In the genomic region with DNA sequence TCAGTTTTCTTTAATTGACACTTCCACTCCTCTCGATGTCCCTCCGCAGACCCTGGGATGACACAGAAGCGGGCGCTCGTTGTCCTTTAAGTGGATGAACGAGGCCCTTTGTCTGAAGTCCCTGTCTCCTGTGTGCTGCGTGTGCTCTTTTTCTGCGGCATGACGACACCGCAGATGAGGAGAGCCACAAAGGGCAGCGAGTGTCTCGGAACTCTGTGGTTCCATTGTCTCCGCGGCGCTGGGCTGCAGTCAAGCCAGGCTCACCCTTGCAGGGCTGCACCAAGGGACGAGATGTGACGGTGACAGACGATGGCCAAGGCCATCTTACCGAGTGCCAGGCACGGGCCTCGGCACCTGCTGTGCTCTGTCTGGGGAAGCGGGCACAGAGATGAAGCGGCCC, we compare ENCODE assay signal across 16 cellular contexts. TPM values are rescaled to one million over a fixed set of nuclear protein-coding genes. Genes with fewer than 3 reads are reported as not detected.
DNase-seq lines count a peak whose midpoint lies in the region; ATAC-seq, FAIRE-seq and TF ChIP-seq lines count a peak whose summit lies in the region.
"Had no signal": no experiment of that assay in that cellular context is flagged by ENCODE, and none has a peak within 500 bp of the region (broad histone marks: within the 10 kb centered on the region; RNA-seq: fewer than 3 reads in every experiment).

No MANE protein-coding gene starts in this region.

- FAIRE-seq in H54 (lab: Jason Lieb, UNC): no peak
- FAIRE-seq: D721Med had no signal

- peaks cover 10% of the 10 kb centered on the region for H3K4me1 Mint-ChIP-seq in neural crest cell
- H3K4me1 Mint-ChIP-seq in effector memory CD8-positive, alpha-beta T cell (ENCODE audit: low read depth in 2 of 2): no peaks in the 10 kb centered on the region

- no peak for TF ChIP-seq POLR2A in H54 (IDR thresholded peaks at IDR 0.05; ENCODE audit: low read depth, low read length)

- H3K27ac Mint-ChIP-seq in neural crest cell (ENCODE audit: unreplicated experiment): peak overlapping the region; percentile 22
- no peak overlapping the region for H3K27ac Mint-ChIP-seq in effector memory CD8-positive, alpha-beta T cell
- H3K27ac Mint-ChIP-seq: CD8-positive, alpha-beta T cell had no signal

- H3K27me3 Mint-ChIP-seq in neural crest cell (ENCODE audit: low read depth): peaks cover 15% of the 10 kb centered on the region
- H3K27me3 Mint-ChIP-seq in effector memory CD8-positive, alpha-beta T cell: peaks cover 56 to 64% of the 10 kb centered on the region in 2 donors

- TF ChIP-seq CTCF in neural crest cell (conservative IDR thresholded peaks at IDR 0.05): no peak

- DNase-seq in globus pallidus (ENCODE audit: low spot score) (peak; percentile 96), neural crest cell (ENCODE audit: low read depth, low spot score) (no peak), substantia nigra (lab: John Stamatoyannopoulos, UW) (peak; percentile 40 to 96 (median 82)), H54 (ENCODE audit: insufficient read length, low spot score) (no peak)
- DNase-seq in effector memory CD8-positive, alpha-beta T cell: no peak
- DNase-seq: CD8-positive, alpha-beta T cell; DMS79; GM23248; KBM-7; NCI-H1417 treated with DMSO at 0.1 percent for 48 hours; NCI-H2029; NCI-H510A had no signal

- no peak for ATAC-seq in HG03175 (IDR thresholded peaks at IDR 0.05; ENCODE audit: unreplicated experiment)
- no peak for ATAC-seq in effector memory CD8-positive, alpha-beta T cell (replicated peaks)
- ATAC-seq: CD8-positive, alpha-beta T cell; HCT116 had no signal

- H3K9me3 Mint-ChIP-seq in neural crest cell: peaks cover 5% of the 10 kb centered on the region
- no peaks in the 10 kb centered on the region for H3K9me3 Mint-ChIP-seq in effector memory CD8-positive, alpha-beta T cell
- H3K9me3 Mint-ChIP-seq: CD8-positive, alpha-beta T cell had no signal

- H3K27ac ChIP-seq in angular gyrus (ENCODE audit: low read depth, low read length) (peak overlapping the region; percentile 94), substantia nigra (ENCODE audit: low read depth, low read length, poor library complexity, severe bottlenecking) (peak overlapping the region; percentile 99)
- H3K27ac ChIP-seq: GM23248 had no signal

- H3K36me3 Mint-ChIP-seq in neural crest cell (ENCODE audit: low read depth): peaks cover 2% of the 10 kb centered on the region
- no peaks in the 10 kb centered on the region for H3K36me3 Mint-ChIP-seq in effector memory CD8-positive, alpha-beta T cell (ENCODE audit: insufficient read depth)
- H3K36me3 Mint-ChIP-seq: CD8-positive, alpha-beta T cell had no signal

- H3K4me3 Mint-ChIP-seq in neural crest cell: no peak overlapping the region
- no peak overlapping the region for H3K4me3 Mint-ChIP-seq in effector memory CD8-positive, alpha-beta T cell
- H3K4me3 Mint-ChIP-seq: CD8-positive, alpha-beta T cell had no signal

RNA-seq across cellular contexts. Expression of gene PRR18, which starts 10.6 kb away (rescaled TPM):
- 0.16 and 0.35 TPM in 2 replicates for total RNA-seq in neural crest cell
- total RNA-seq: CD8-positive, alpha-beta T cell; GM23248 had no signal

RNA-seq across cellular contexts. Expression of gene SFT2D1, which starts 44.7 kb away (rescaled TPM):
- total RNA-seq in neural crest cell: 30.4 and 32.6 TPM in 2 replicates

Comparison
In these comparisons a context has a peak if more than half of its experiments do, and no peak if none do; other contexts are left out.
1. DNase-seq: peak in globus pallidus (single experiment) and substantia nigra (49 of 49); none in neural crest cell (single experiment), H54 (single experiment) and effector memory CD8-positive, alpha-beta T cell (0 of 3).